ENCODE assay signal across 2 cellular contexts in the genomic region with DNA sequence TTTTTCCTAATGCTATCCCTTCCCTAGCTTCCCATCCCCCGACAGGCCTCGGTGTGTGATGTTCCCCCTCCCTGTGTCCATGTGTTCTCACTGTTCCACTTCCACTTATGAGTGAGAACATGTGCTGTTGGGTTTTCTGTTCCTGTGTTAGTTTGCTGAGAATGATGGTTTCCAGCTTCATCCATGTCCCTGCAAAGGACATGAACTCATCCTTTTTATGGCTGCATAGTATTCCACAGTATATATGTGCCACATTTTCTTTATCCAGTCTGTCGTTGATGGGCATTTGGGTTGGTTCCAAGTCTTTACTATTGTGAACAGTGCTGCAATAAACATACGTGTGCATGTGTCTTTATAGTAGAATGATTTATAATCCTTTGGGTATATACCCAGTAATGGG.
A peak's percentile ranks its signal among the peaks of the same experiment; 100 is the strongest.
DNase-seq lines count a peak whose midpoint lies in the region; ATAC-seq, FAIRE-seq and TF ChIP-seq lines count a peak whose summit lies in the region.
"Not testable (repeated sequence)": the region's sequence is repeated elsewhere in the genome, so short reads cannot be mapped to it uniquely, and the experiment has no call there.

No MANE protein-coding gene starts in this region.

- not testable (repeated sequence) for BruUV-seq in K562 (replicated peaks; lab: Mats Ljungman, UMichigan)

- not testable (repeated sequence) for H3K9ac ChIP-seq in K562 (ENCODE audit: insufficient read depth in 1 of 2, low read depth in 2 of 2, low read length in 2 of 2)

- TF ChIP-seq POLR2A in K562 (conservative IDR thresholded peaks at IDR 0.05), result not testable (repeated sequence)

- H3K4me1 ChIP-seq in HEK293 (ENCODE audit: control insufficient read depth, insufficient read depth, low read length); K562 (replicated peaks in 1 of 2; ENCODE audit: control insufficient read depth in 2 of 2, insufficient read depth in 2 of 2, low read length in 2 of 2): not testable (repeated sequence)

- not testable (repeated sequence) for TF ChIP-seq RAD21 in K562 (CRISPR knock-in tag; conservative IDR thresholded peaks at IDR 0.05 in 1 of 2, IDR thresholded peaks at IDR 0.05 in 1 of 2)

- H3K36me3 ChIP-seq in HEK293 (ENCODE audit: control insufficient read depth in 2 of 2, insufficient read depth in 1 of 2, low read length in 2 of 2); K562 (ENCODE audit: control insufficient read depth, insufficient read depth, low read length): not testable (repeated sequence)

- H3K27ac ChIP-seq in HEK293 (ENCODE audit: extremely low read depth, low read depth, low read length); K562 (ENCODE audit: extremely low read depth, low read depth, low read length): not testable (repeated sequence)

- WGBS in K562 (ENCODE audit: insufficient coverage, low coverage, missing lambda C conversion rate), result 62% methylated on average over 2 of the region's 4 CpGs

- CTCF ChIA-PET in HEK293 (lab: Yijun Ruan, JAX), result interaction anchor here (0.8 kb wide), 1 partner anchor 84 kb away, joined by 3 read pairs; no protein-coding TSS in a partner anchor
- CTCF ChIA-PET in K562 (lab: Yijun Ruan, JAX; ENCODE audit: low intra/inter-chr PET ratio), result not testable (repeated sequence)

- not testable (repeated sequence) for H3K4me2 ChIP-seq in K562 (ENCODE audit: insufficient read depth, low read length)

- H3K9me1 ChIP-seq in K562 (ENCODE audit: control insufficient read depth, insufficient read depth, low read length), result not testable (repeated sequence)

- H4K20me1 ChIP-seq in K562 (replicated peaks; ENCODE audit: control insufficient read depth, insufficient read depth, low read length), result not testable (repeated sequence)

- not testable (repeated sequence) for DNase-seq in K562 (ENCODE audit: extremely low read depth in 1 of 4, low spot score in 3 of 4)

- H2AFZ ChIP-seq in K562 (ENCODE audit: low read depth, low read length), result not testable (repeated sequence)

- H3K27me3 ChIP-seq in K562 (ENCODE audit: control insufficient read depth in 2 of 2, insufficient read depth in 2 of 2, low read length in 2 of 2), result not testable (repeated sequence)

- POLR2A ChIA-PET in HEK293 (lab: Yijun Ruan, JAX); K562 (lab: Yijun Ruan, JAX): not testable (repeated sequence)

- TF ChIP-seq EP300 in K562 (IDR thresholded peaks at IDR 0.05; ENCODE audit: low read length), result not testable (repeated sequence)

- in situ Hi-C loops in K562 (cut with MboI), result not testable (repeated sequence)

- not testable (repeated sequence) for FAIRE-seq in K562 (lab: Jason Lieb, UNC)

- TF ChIP-seq CTCF in HEK293 (tag by site-specific recombination; IDR thresholded peaks at IDR 0.05); K562 (IDR thresholded peaks at IDR 0.05 in 2 of 3, conservative IDR thresholded peaks at IDR 0.05 in 1 of 3; ENCODE audit: insufficient read depth in 2 of 3, low read depth in 1 of 3, low read length in 3 of 3): not testable (repeated sequence)

- intact Hi-C loops in K562 (cut with micrococcal nuclease), result not testable (repeated sequence)

- H3K79me2 ChIP-seq in K562 (ENCODE audit: control insufficient read depth, insufficient read depth, low read length), result not testable (repeated sequence)

- not testable (repeated sequence) for H3K4me3 ChIP-seq in HEK293 (ENCODE audit: low read depth, low read length); K562

- H3K9me3 ChIP-seq in HEK293 (ENCODE audit: control insufficient read depth, insufficient read depth, low read depth, low read length); K562 (replicated peaks; ENCODE audit: control insufficient read depth, insufficient read depth, low read depth, low read length): not testable (repeated sequence)

- ATAC-seq in K562, result not testable (repeated sequence)

TF ChIP-seq in HEK293, 187 proteins besides CTCF, POLR2A, EP300 and RAD21:
- TF ChIP-seq, protein P1, sequence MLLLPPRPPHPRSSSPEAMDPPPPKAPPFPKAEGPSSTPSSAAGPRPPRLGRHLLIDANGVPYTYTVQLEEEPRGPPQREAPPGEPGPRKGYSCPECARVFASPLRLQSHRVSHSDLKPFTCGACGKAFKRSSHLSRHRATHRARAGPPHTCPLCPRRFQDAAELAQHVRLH (tag by site-specific recombination; IDR thresholded peaks at IDR 0.05), result 0 out of 2 replicates have a peak, but pooled peaks have one; percentile 26
- TF ChIP-seq ZNF146 (tag by site-specific recombination; IDR thresholded peaks at IDR 0.05), result peak; percentile 95

TF ChIP-seq in K562, 482 proteins besides CTCF, POLR2A, EP300 and RAD21:
- TF ChIP-seq ZNF146 (CRISPR knock-in tag; IDR thresholded peaks at IDR 0.05; ENCODE audit: unreplicated experiment), result peak; percentile 23
